21 cellular contexts compared by ENCODE assay signal in genomic region chr7:114997487-114998404, GRCh38.
DNase-seq lines count a peak whose midpoint lies in the region; ATAC-seq, FAIRE-seq and TF ChIP-seq lines count a peak whose summit lies in the region.
"Had no signal": no experiment of that assay in that cellular context is flagged by ENCODE, and none has a peak within 500 bp of the region (broad histone marks: within the 10 kb centered on the region; RNA-seq: fewer than 3 reads in every experiment).

No MANE protein-coding gene starts in this region.

- H3K27ac Mint-ChIP-seq in activated T-helper 2 cell treated with anti-CD3 and anti-CD28 coated beads, Interferon-gamma antibody, Interleukin-2, Interleukin-4, amounts not matched to agents 10 μg/mL and 5 μg/mL and 100 μg/mL, durations not matched to agents 14 hours and 24 hours and 36 hours, result peak overlapping the region; percentile 75

- no peak overlapping the region for H3K4me3 ChIP-seq in skeletal muscle satellite cell (ENCODE audit: low read length)
- H3K4me3 ChIP-seq in aorta (ENCODE audit: low read length in 2 of 2), result no peak overlapping the region
- H3K4me3 ChIP-seq: adrenal gland, GM12878, MG63 had no signal

- FAIRE-seq in GM12892 (lab: Jason Lieb, UNC), result no peak
- FAIRE-seq: GM12878, kidney had no signal

- DNase-seq in activated T-cell treated with anti-CD3 and anti-CD28 coated beads, Interleukin-2, amount 50 U/mL, for 4 hours, result no peak
- DNase-seq in activated T-cell treated with anti-CD3 and anti-CD28 coated beads for 4 hours, result no peak
- no peak for DNase-seq in activated T-helper 2 cell treated with anti-CD3 and anti-CD28 coated beads, Interferon-gamma antibody, Interleukin-2, Interleukin-4, amounts not matched to agents 10 μg/mL and 5 μg/mL and 100 μg/mL, durations not matched to agents 14 hours and 24 hours and 36 hours (ENCODE audit: low spot score)
- DNase-seq in GM12892 (ENCODE audit: insufficient read length), result no peak
- no peak for DNase-seq in aorta
- DNase-seq in Right ventricle myocardium superior, result no peak
- DNase-seq: adrenal gland; Caco-2; caudate nucleus; effector CD4-positive, alpha-beta T cell; hippocampal formation; kidney; mesenchymal stem cell; MG63; NCI-H2029 treated with DMSO at 0.1 percent for 48 hours; NCI-H524 treated with DMSO at 0.1 percent for 48 hours had no signal

- intact Hi-C loops in activated T-helper 2 cell treated with anti-CD3 and anti-CD28 coated beads, Interferon-gamma antibody, Interleukin-2, Interleukin-4, amounts not matched to agents 10 μg/mL and 5 μg/mL and 100 μg/mL, durations not matched to agents 14 hours and 24 hours and 36 hours (cut with micrococcal nuclease), result loop anchor here (2.0 kb wide), 1 partner anchor 17 kb away; no protein-coding TSS in a partner anchor
- intact Hi-C loops in aorta (cut with DNase I), result no loop called here
- intact Hi-C loops in Right ventricle myocardium superior (cut with DNase I), result no loop called here

- 85 to 87% methylated on average over 6 of the region's 6 CpGs for WGBS in aorta, 2 donors

- no peaks in the 10 kb centered on the region for H3K27me3 ChIP-seq in skeletal muscle satellite cell (ENCODE audit: control insufficient read depth, insufficient read depth, low read length)
- no peaks in the 10 kb centered on the region for H3K27me3 ChIP-seq in aorta (ENCODE audit: control insufficient read depth in 1 of 2, insufficient read depth in 2 of 2, low read length in 1 of 2)
- H3K27me3 ChIP-seq: adrenal gland, MG63 had no signal

- no peak for TF ChIP-seq POLR2A in GM12892 (IDR thresholded peaks at IDR 0.05; ENCODE audit: low read depth, low read length)

- peaks cover 7% of the 10 kb centered on the region for H3K36me3 ChIP-seq in skeletal muscle satellite cell (ENCODE audit: insufficient read depth, low read length)
- peaks cover 0 to 2% of the 10 kb centered on the region in 2 donors for H3K36me3 ChIP-seq in aorta (ENCODE audit: control insufficient read depth in 1 of 2, insufficient read depth in 2 of 2, low read length in 1 of 2)
- H3K36me3 ChIP-seq: adrenal gland, MG63 had no signal

- H3K4me2 ChIP-seq in skeletal muscle satellite cell (ENCODE audit: low read length), result peak overlapping the region; percentile 6

- H3K9me3 ChIP-seq in skeletal muscle satellite cell (replicated peaks; ENCODE audit: low read length), result no peaks in the 10 kb centered on the region
- no peaks in the 10 kb centered on the region for H3K9me3 ChIP-seq in aorta (ENCODE audit: control insufficient read depth, low read length)
- H3K9me3 ChIP-seq: adrenal gland, Caco-2, MG63 had no signal

- H3K9me3 Mint-ChIP-seq in activated T-cell treated with anti-CD3 and anti-CD28 coated beads, Interleukin-2, amount 50 U/mL, for 4 hours, result no peaks in the 10 kb centered on the region
- peaks cover 3% of the 10 kb centered on the region for H3K9me3 Mint-ChIP-seq in activated T-helper 2 cell treated with anti-CD3 and anti-CD28 coated beads, Interferon-gamma antibody, Interleukin-2, Interleukin-4, amounts not matched to agents 10 μg/mL and 5 μg/mL and 100 μg/mL, durations not matched to agents 14 hours and 24 hours and 36 hours

- peaks cover 60% of the 10 kb centered on the region for H3K36me3 Mint-ChIP-seq in activated T-cell treated with anti-CD3 and anti-CD28 coated beads, Interleukin-2, amount 50 U/mL, for 4 hours (ENCODE audit: insufficient read depth)
- peaks cover 79% of the 10 kb centered on the region for H3K36me3 Mint-ChIP-seq in activated T-helper 2 cell treated with anti-CD3 and anti-CD28 coated beads, Interferon-gamma antibody, Interleukin-2, Interleukin-4, amounts not matched to agents 10 μg/mL and 5 μg/mL and 100 μg/mL, durations not matched to agents 14 hours and 24 hours and 36 hours (ENCODE audit: low read depth)

- peaks cover 70% of the 10 kb centered on the region for H3K4me1 Mint-ChIP-seq in activated T-cell treated with anti-CD3 and anti-CD28 coated beads, Interleukin-2, amount 50 U/mL, for 4 hours (ENCODE audit: low read depth)
- H3K4me1 Mint-ChIP-seq in activated T-helper 2 cell treated with anti-CD3 and anti-CD28 coated beads, Interferon-gamma antibody, Interleukin-2, Interleukin-4, amounts not matched to agents 10 μg/mL and 5 μg/mL and 100 μg/mL, durations not matched to agents 14 hours and 24 hours and 36 hours (ENCODE audit: low read depth), result peaks cover 48% of the 10 kb centered on the region

- H3K9ac ChIP-seq in skeletal muscle satellite cell (ENCODE audit: low read depth, low read length), result no peak overlapping the region

- H3K4me1 ChIP-seq in skeletal muscle satellite cell (ENCODE audit: control insufficient read depth, insufficient read depth, low read length), result peaks cover 10% of the 10 kb centered on the region
- H3K4me1 ChIP-seq in aorta (ENCODE audit: control insufficient read depth in 1 of 2, insufficient read depth in 2 of 2, low read length in 2 of 2), result no peaks in the 10 kb centered on the region
- H3K4me1 ChIP-seq: Caco-2 had no signal

- H3K27me3 Mint-ChIP-seq in activated T-cell treated with anti-CD3 and anti-CD28 coated beads, Interleukin-2, amount 50 U/mL, for 4 hours (ENCODE audit: low read depth), result no peaks in the 10 kb centered on the region
- no peaks in the 10 kb centered on the region for H3K27me3 Mint-ChIP-seq in activated T-helper 2 cell treated with anti-CD3 and anti-CD28 coated beads, Interferon-gamma antibody, Interleukin-2, Interleukin-4, amounts not matched to agents 10 μg/mL and 5 μg/mL and 100 μg/mL, durations not matched to agents 14 hours and 24 hours and 36 hours (ENCODE audit: low read depth)

- peak; percentile 23 to 35 for ATAC-seq in activated T-cell treated with anti-CD3 and anti-CD28 coated beads, Interleukin-2, amount 50 U/mL, for 4 hours
- ATAC-seq in HG02610 (IDR thresholded peaks at IDR 0.05; ENCODE audit: unreplicated experiment) (peak; percentile 51), aorta (ENCODE audit: low FRiP score) (no peak), Right ventricle myocardium superior (ENCODE audit: poor library complexity) (no peak)
- ATAC-seq: GM12878, SK-N-SH treated with all-trans-retinoic acid at 6 μM for 48 hours had no signal

- no peak overlapping the region for H3K27ac ChIP-seq in aorta (ENCODE audit: low read depth in 1 of 2, low read length in 2 of 2)
- H3K27ac ChIP-seq: adrenal gland had no signal

- H3K4me3 Mint-ChIP-seq in activated T-cell treated with anti-CD3 and anti-CD28 coated beads, Interleukin-2, amount 50 U/mL, for 4 hours, result peak overlapping the region; percentile 42
- H3K4me3 Mint-ChIP-seq in activated T-helper 2 cell treated with anti-CD3 and anti-CD28 coated beads, Interferon-gamma antibody, Interleukin-2, Interleukin-4, amounts not matched to agents 10 μg/mL and 5 μg/mL and 100 μg/mL, durations not matched to agents 14 hours and 24 hours and 36 hours (ENCODE audit: low read depth), result no peak overlapping the region
- H3K4me3 Mint-ChIP-seq: neural crest cell had no signal

Comparison
In these comparisons a context has a peak if more than half of its experiments do, and no peak if none do; other contexts are left out.
1. ATAC-seq: peak in activated T-cell treated with anti-CD3 and anti-CD28 coated beads, Interleukin-2, amount 50 U/mL, for 4 hours (2 of 2) and HG02610 (single experiment); none in aorta (single experiment) and Right ventricle myocardium superior (single experiment).